8 cellular contexts compared by ENCODE assay signal in genomic region chr20:45212831-45213230, GRCh38. TPM values are rescaled to one million over a fixed set of nuclear protein-coding genes. Genes with fewer than 3 reads are reported as not detected.
"Had no signal": no experiment of that assay in that cellular context is flagged by ENCODE, and none has a peak within 500 bp of the region (broad histone marks: within the 10 kb centered on the region; RNA-seq: fewer than 3 reads in every experiment).

No MANE protein-coding gene starts in this region.

- DNase-seq: GM23248, GOT3, H9, HCEC 1CT, KG1 had no signal

- H3K9ac ChIP-seq: GM23248 had no signal

- H3K4me3 ChIP-seq: GM23248 had no signal

- FAIRE-seq: H54 had no signal

- H3K27ac ChIP-seq: GM23248 had no signal

- H2AFZ ChIP-seq: GM23248 had no signal

RNA-seq across cellular contexts. Expression of gene SEMG1, which starts 6.0 kb away (rescaled TPM):
- total RNA-seq: GM23248, HT-29 had no signal
- polyA plus RNA-seq: GM23248, IgD-negative memory B cell had no signal

RNA-seq across cellular contexts. Expression of gene SEMG2, which starts 8.3 kb away (rescaled TPM):
- total RNA-seq: GM23248, H9, HT-29 had no signal
- polyA plus RNA-seq: GM23248, IgD-negative memory B cell had no signal

RNA-seq across cellular contexts. Expression of gene PI3, which starts 38.1 kb away (rescaled TPM):
- total RNA-seq: H9 had no signal
- polyA plus RNA-seq: GM23248 had no signal

RNA-seq across cellular contexts. Expression of gene SLPI, which starts 41.5 kb away (rescaled TPM):
- total RNA-seq: H9 had no signal
- polyA plus RNA-seq: IgD-negative memory B cell had no signal
